Comparison of ENCODE assay signal across 1 cellular context in genomic region chr4:4750187-4750586, GRCh38.
TF ChIP-seq lines count a peak whose summit lies in the region.

No MANE protein-coding gene starts in this region.

TF ChIP-seq in GM23338, 12 proteins besides CTCF, POLR2A, EP300 and RAD21 (continued from another document):
- TF ChIP-seq ZNF462 (CRISPR knock-in tag; IDR thresholded peaks at IDR 0.05): no peak
TF ChIP-seq in GM23338: peak in this region for 0.
